Comparison of ENCODE assay signal across 12 cellular contexts in the genomic region with DNA sequence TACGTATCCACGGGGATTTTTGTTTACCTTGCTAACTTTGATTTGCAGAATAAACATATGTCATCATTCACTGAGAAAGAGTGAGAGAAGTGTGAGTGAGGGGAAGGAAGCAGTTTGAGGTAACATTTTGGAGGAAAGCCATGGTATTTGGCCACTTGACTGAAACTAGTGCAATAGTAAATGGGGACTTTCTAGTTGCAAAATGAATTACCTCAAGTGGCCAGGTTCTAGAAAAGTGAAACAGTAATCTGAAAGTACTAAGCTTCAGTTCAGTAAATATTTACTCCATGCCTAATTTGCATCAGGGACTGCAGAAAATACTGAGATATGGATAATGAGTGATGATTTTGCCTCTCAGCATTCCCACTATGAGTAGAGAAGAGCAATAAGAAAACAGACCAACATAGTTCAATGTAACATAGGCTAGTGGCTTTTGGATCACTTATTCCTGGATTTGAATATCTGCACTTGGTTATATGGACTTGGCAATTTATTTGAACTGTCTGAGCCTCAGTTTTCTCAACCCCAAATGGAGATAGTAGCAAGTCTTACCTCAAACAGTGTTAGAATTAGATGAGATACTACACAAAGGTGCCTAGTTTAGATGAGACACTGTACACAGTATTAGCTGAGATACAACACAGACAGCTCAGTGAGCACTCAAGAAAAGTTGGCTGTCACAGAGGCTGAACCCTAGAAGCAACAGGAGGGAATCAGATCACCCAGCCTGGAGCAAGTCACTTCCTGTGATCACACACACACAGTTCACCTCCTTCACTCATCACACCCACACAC.
DNase-seq lines count a peak whose midpoint lies in the region; ATAC-seq and TF ChIP-seq lines count a peak whose summit lies in the region.
"Had no signal": no experiment of that assay in that cellular context is flagged by ENCODE, and none has a peak within 500 bp of the region (broad histone marks: within the 10 kb centered on the region; RNA-seq: fewer than 3 reads in every experiment).

No MANE protein-coding gene starts in this region.

- no peaks in the 10 kb centered on the region for H3K79me2 ChIP-seq in PC-3 (ENCODE audit: low read length)

- H3K4me1 ChIP-seq in PC-3 (ENCODE audit: insufficient read depth, low read length) (no peaks in the 10 kb centered on the region), mucosa of descending colon (ENCODE audit: low read depth) (no peaks in the 10 kb centered on the region)

- no peak overlapping the region for H3K27ac ChIP-seq in PC-3 (ENCODE audit: low read length)

- H2AFZ ChIP-seq in PC-3 (ENCODE audit: low read length): no peak overlapping the region

- H3K9me2 ChIP-seq in PC-3 (replicated peaks; ENCODE audit: low read length): no peaks in the 10 kb centered on the region

- CTCF ChIA-PET in PC-3 (lab: Charles Lee): no interaction called here

- no peaks in the 10 kb centered on the region for H3F3A ChIP-seq in PC-3 (ENCODE audit: low read length, unreplicated experiment)

- no peaks in the 10 kb centered on the region for H3K27me3 ChIP-seq in PC-3 (ENCODE audit: low read length)

- TF ChIP-seq CTCF in PC-3 (conservative IDR thresholded peaks at IDR 0.05; ENCODE audit: low read depth, low read length) (no peak), mucosa of descending colon (IDR thresholded peaks at IDR 0.05) (no peak)

- no TSS peak for BruUV-seq in PC-3 (replicated peaks; lab: Mats Ljungman, UMichigan)

- intact Hi-C loops in PC-3 (cut with micrococcal nuclease) (no loop called here), mucosa of descending colon (cut with DNase I, micrococcal nuclease) (no loop called here)

- no peaks in the 10 kb centered on the region for H4K20me1 ChIP-seq in PC-3 (ENCODE audit: low read length)

- H3K4me3 ChIP-seq in PC-3 (ENCODE audit: low read length) (no peak overlapping the region), mucosa of descending colon (no peak overlapping the region)

- no peak overlapping the region for H3K9ac ChIP-seq in PC-3 (ENCODE audit: low read length)

- ATAC-seq in GM18519 (IDR thresholded peaks at IDR 0.05; ENCODE audit: low FRiP score, unreplicated experiment) (peak; percentile 88), GM21526 (IDR thresholded peaks at IDR 0.05; ENCODE audit: low FRiP score, unreplicated experiment) (peak; percentile 73), HG03045 (IDR thresholded peaks at IDR 0.05; ENCODE audit: unreplicated experiment) (peak; percentile 74), PC-3 (no peak; the same call in 1 of the 2 replicates), mucosa of descending colon (no peak)
- ATAC-seq: esophagus mucosa had no signal

- peak; percentile 22 for DNase-seq in PC-3
- DNase-seq in kidney glomerular epithelial cell (lab: John Stamatoyannopoulos, UW): no peak
- no peak for DNase-seq in RPMI8226
- DNase-seq in superior temporal gyrus (ENCODE audit: extremely low spot score): no peak
- no peak for DNase-seq in mucosa of descending colon
- DNase-seq: AML-193, DND-41, NCI-H2227 treated with DMSO at 0.1 percent for 48 hours had no signal

- POLR2A ChIA-PET in PC-3 (lab: Charles Lee; ENCODE audit: unreplicated experiment): no interaction called here

- H3K4me2 ChIP-seq in PC-3 (ENCODE audit: low read length): no peak overlapping the region

- H3K9me3 ChIP-seq in PC-3 (ENCODE audit: low read length) (no peaks in the 10 kb centered on the region), mucosa of descending colon (no peaks in the 10 kb centered on the region)

- H3K36me3 ChIP-seq in PC-3 (ENCODE audit: low read depth, low read length) (no peaks in the 10 kb centered on the region), mucosa of descending colon (ENCODE audit: low read depth) (no peaks in the 10 kb centered on the region)

Comparison
In these comparisons a context has a peak if more than half of its experiments do, and no peak if none do; other contexts are left out.
1. ATAC-seq: peak in GM18519 (single experiment), GM21526 (single experiment) and HG03045 (single experiment); none in PC-3 (single experiment) and mucosa of descending colon (single experiment).